34 cellular contexts compared by ENCODE assay signal in the genomic region with DNA sequence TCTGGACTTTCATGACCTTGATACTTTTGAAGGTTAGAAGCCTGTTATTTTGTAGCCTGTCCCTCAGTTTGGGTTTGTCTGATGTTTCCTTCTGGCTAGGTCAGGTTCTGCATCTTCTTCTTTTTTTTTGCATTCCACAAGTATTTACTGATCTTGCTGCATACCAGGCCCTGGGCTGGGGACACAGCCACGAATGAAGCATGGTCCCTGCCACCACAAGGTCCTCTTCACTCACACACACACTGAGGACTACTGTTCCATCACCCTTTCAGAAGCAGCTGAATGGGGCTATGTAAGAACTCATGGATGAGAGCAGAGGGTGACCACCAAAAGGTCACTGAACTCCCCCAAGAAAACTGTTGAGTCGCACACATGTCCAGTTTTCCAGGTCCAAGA.
"Had no signal": no experiment of that assay in that cellular context is flagged by ENCODE, and none has a peak within 500 bp of the region (broad histone marks: within the 10 kb centered on the region; RNA-seq: fewer than 3 reads in every experiment).

No MANE protein-coding gene starts in this region.

- H3K27ac ChIP-seq: adrenal gland, body of pancreas, brain microvascular endothelial cell, breast epithelium, VCaP had no signal

- H3K27me3 ChIP-seq: body of pancreas, brain microvascular endothelial cell had no signal

- H3K9me3 ChIP-seq: adrenal gland, body of pancreas, breast epithelium had no signal

- H3K4me1 ChIP-seq: adrenal gland, body of pancreas, breast epithelium had no signal

- H3K4me3 ChIP-seq: adrenal gland, body of pancreas, breast epithelium had no signal

- H3K36me3 ChIP-seq: adrenal gland, brain microvascular endothelial cell, breast epithelium had no signal

- DNase-seq: activated B cell treated with CpG ODN at 0.5 μM for 24 hours; activated CD4-positive, alpha-beta memory T cell treated with anti-CD3 and anti-CD28 coated beads for 36 hours; activated CD4-positive, alpha-beta T cell treated with anti-CD3 and anti-CD28 coated beads for 4 hours; activated CD4-positive, alpha-beta T cell treated with anti-CD3 and anti-CD28 coated beads, Interleukin-2, amount 10 ng/mL, durations not matched to agents 24 days and 14 days; activated CD4-positive, alpha-beta T cell treated with anti-CD3 and anti-CD28 coated beads, Interleukin-2, amount 50 U/mL, for 1 hour; activated CD4-positive, alpha-beta T cell treated with anti-CD3 and anti-CD28 coated beads, Interleukin-2, amount 50 U/mL, for 4 hours; activated CD4-positive, CD25-positive, alpha-beta regulatory T cell treated with anti-CD3 and anti-CD28 coated beads, Interleukin-2, amount 50 U/mL, for 72 hours; activated CD8-positive, alpha-beta memory T cell treated with anti-CD3 and anti-CD28 coated beads, Interleukin-2, amount 50 U/mL, for 4 hours; activated CD8-positive, alpha-beta T cell treated with anti-CD3 and anti-CD28 coated beads for 36 hours; activated effector memory CD4-positive, alpha-beta T cell treated with anti-CD3 and anti-CD28 coated beads, Interleukin-2, amount 50 U/mL, for 16 hours; activated gamma-delta T cell treated with Interleukin-2 at 50 U/mL for 16 hours; activated naive CD4-positive, alpha-beta T cell; activated naive CD4-positive, alpha-beta T cell treated with anti-CD3 and anti-CD28 coated beads for 36 hours; activated naive CD4-positive, alpha-beta T cell treated with anti-CD3 and anti-CD28 coated beads, Interleukin-2, amount 50 U/mL, for 16 hours; activated naive CD8-positive, alpha-beta T cell treated with anti-CD3 and anti-CD28 coated beads for 36 hours; activated T-cell treated with anti-CD3 and anti-CD28 coated beads for 4 hours; activated T-cell treated with anti-CD3 and anti-CD28 coated beads, Interleukin-2, amount 50 U/mL, for 1 hour; activated T-cell treated with anti-CD3 and anti-CD28 coated beads, Interleukin-2, amount 50 U/mL, for 4 hours; activated T-cell treated with anti-CD3 and anti-CD28 coated beads, Interleukin-2, amount 50 U/mL, for 72 hours; amniotic stem cell; aorta; body of pancreas; brain microvascular endothelial cell; central memory CD4-positive, alpha-beta T cell; T-helper 1 cell; T-helper 2 cell; T-helper 9 cell had no signal

- ATAC-seq: activated CD8-positive, alpha-beta T cell treated with anti-CD3 and anti-CD28 coated beads for 36 hours; activated naive CD4-positive, alpha-beta T cell treated with anti-CD3 and anti-CD28 coated beads, Interleukin-2, amount 50 U/mL, for 72 hours; activated T-cell treated with anti-CD3 and anti-CD28 coated beads, Interleukin-2, amount 50 U/mL, for 4 hours; activated T-cell treated with anti-CD3 and anti-CD28 coated beads, Interleukin-2, amount 50 U/mL, for 72 hours; activated T-helper 17 cell treated with anti-CD3 and anti-CD28 coated beads, Interleukin-2, amount 50 U/mL, for 72 hours; body of pancreas had no signal

- FAIRE-seq: astrocyte, TTC549 had no signal
